In genomic region chr3:67657192-67657591, GRCh38 we compare ENCODE assay signal across 23 cellular contexts.
"Had no signal": no experiment of that assay in that cellular context is flagged by ENCODE, and none has a peak within 500 bp of the region (broad histone marks: within the 10 kb centered on the region; RNA-seq: fewer than 3 reads in every experiment).

No MANE protein-coding gene starts in this region.

- H3K27ac ChIP-seq: coronary artery, esophagus squamous epithelium, left lung, neutrophil, parathyroid adenoma, upper lobe of right lung had no signal

- H3K27ac Mint-ChIP-seq: activated CD4-positive, alpha-beta memory T cell treated with anti-CD3 and anti-CD28 coated beads, Interleukin-2, amount 10 ng/mL, durations not matched to agents 7 days and 5 days; activated naive CD8-positive, alpha-beta T cell treated with anti-CD3 and anti-CD28 coated beads, Interleukin-2, amount 50 U/mL, for 24 hours; activated T-cell treated with anti-CD3 and anti-CD28 coated beads, Interleukin-2, amount 50 U/mL, for 72 hours; mesothelial cell of epicardium; nephron had no signal

- H3K9ac ChIP-seq: parathyroid adenoma had no signal

- DNase-seq: activated CD4-positive, alpha-beta memory T cell treated with anti-CD3 and anti-CD28 coated beads, Interleukin-2, amount 10 ng/mL, durations not matched to agents 7 days and 5 days; activated CD4-positive, alpha-beta T cell treated with anti-CD3 and anti-CD28 coated beads for 48 hours; activated CD4-positive, CD25-positive, alpha-beta regulatory T cell; activated effector memory CD4-positive, alpha-beta T cell treated with Interleukin-2 at 50 U/mL for 16 hours; activated naive CD4-positive, alpha-beta T cell treated with anti-CD3 and anti-CD28 coated beads, Interleukin-2, amount 10 ng/mL, durations not matched to agents 7 days and 5 days; activated naive CD8-positive, alpha-beta T cell treated with anti-CD3 and anti-CD28 coated beads, Interleukin-2, amount 50 U/mL, for 24 hours; activated T-cell treated with anti-CD3 and anti-CD28 coated beads, Interleukin-2, amount 50 U/mL, for 72 hours; cerebellar nuclear complex; esophagus squamous epithelium; hippocampal formation; kidney glomerular epithelial cell; left lung; right cardiac atrium; stimulated activated CD4-positive, alpha-beta T cell treated with anti-CD3 and anti-CD28 coated beads, Interleukin-4, amount 100 ng/mL, for 4 hours; stimulated activated naive CD8-positive, alpha-beta T cell treated with anti-CD3 and anti-CD28 coated beads, Interleukin-15, Interleukin-2, amounts not matched to agents 100 U/mL and 50 U/mL, for 24 hours; T1000; upper lobe of right lung had no signal

- H3K27me3 ChIP-seq: esophagus squamous epithelium, gastrocnemius medialis, left lung, upper lobe of right lung had no signal

- H3K9me3 ChIP-seq: esophagus squamous epithelium, gastrocnemius medialis, left lung, neutrophil, upper lobe of right lung had no signal

- H3K27me3 Mint-ChIP-seq: activated CD4-positive, alpha-beta memory T cell treated with anti-CD3 and anti-CD28 coated beads, Interleukin-2, amount 10 ng/mL, durations not matched to agents 7 days and 5 days; activated naive CD4-positive, alpha-beta T cell treated with anti-CD3 and anti-CD28 coated beads, Interleukin-2, amount 10 ng/mL, durations not matched to agents 7 days and 5 days had no signal

- H3K4me3 Mint-ChIP-seq: activated CD4-positive, alpha-beta memory T cell treated with anti-CD3 and anti-CD28 coated beads, Interleukin-2, amount 10 ng/mL, durations not matched to agents 7 days and 5 days; activated naive CD4-positive, alpha-beta T cell treated with anti-CD3 and anti-CD28 coated beads, Interleukin-2, amount 10 ng/mL, durations not matched to agents 7 days and 5 days; activated naive CD8-positive, alpha-beta T cell treated with anti-CD3 and anti-CD28 coated beads, Interleukin-2, amount 50 U/mL, for 24 hours; activated T-cell treated with anti-CD3 and anti-CD28 coated beads, Interleukin-2, amount 50 U/mL, for 72 hours; mesothelial cell of epicardium had no signal

- H3K4me3 ChIP-seq: coronary artery, esophagus squamous epithelium, gastrocnemius medialis, left lung, upper lobe of right lung had no signal

- ATAC-seq: activated naive CD8-positive, alpha-beta T cell treated with anti-CD3 and anti-CD28 coated beads, Interleukin-2, amount 50 U/mL, for 24 hours; activated T-cell treated with anti-CD3 and anti-CD28 coated beads, Interleukin-2, amount 50 U/mL, for 72 hours; gastrocnemius medialis; left lung; right cardiac atrium; stimulated activated naive CD8-positive, alpha-beta T cell treated with anti-CD3 and anti-CD28 coated beads, Interleukin-15, Interleukin-2, amounts not matched to agents 100 U/mL and 50 U/mL, for 24 hours; upper lobe of right lung had no signal

- H3K36me3 ChIP-seq: esophagus squamous epithelium, gastrocnemius medialis, left lung, neutrophil, upper lobe of right lung had no signal

- H2AFZ ChIP-seq: parathyroid adenoma had no signal
